In the genomic region with DNA sequence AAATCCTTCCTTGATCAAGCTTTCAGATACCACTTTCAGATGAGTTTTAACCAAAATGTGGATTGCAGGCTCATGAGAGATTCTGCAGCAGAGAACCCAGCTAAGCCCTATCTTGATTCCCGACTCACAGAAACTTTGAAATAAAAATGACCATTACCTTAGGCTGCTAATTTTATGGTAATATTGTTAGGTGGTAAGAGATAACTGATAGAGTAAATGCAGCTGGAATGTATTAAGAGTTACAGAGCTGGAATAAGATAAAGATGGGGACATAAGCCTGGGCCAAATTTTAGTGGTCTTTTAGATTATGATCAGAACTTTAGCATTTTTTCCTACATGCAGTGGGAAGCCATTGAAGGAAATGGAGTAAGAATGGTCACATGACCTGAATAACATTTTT, we compare ENCODE assay signal across 15 cellular contexts.
DNase-seq lines count a peak whose midpoint lies in the region; ATAC-seq and TF ChIP-seq lines count a peak whose summit lies in the region.
"Had no signal": no experiment of that assay in that cellular context is flagged by ENCODE, and none has a peak within 500 bp of the region (broad histone marks: within the 10 kb centered on the region; RNA-seq: fewer than 3 reads in every experiment).

No MANE protein-coding gene starts in this region.

- H4K20me1 ChIP-seq in Karpas-422 (ENCODE audit: insufficient read depth, low read depth, low read length) (no peaks in the 10 kb centered on the region), neural progenitor cell (ENCODE audit: low read depth) (no peaks in the 10 kb centered on the region), MM.1S (ENCODE audit: insufficient read depth, low read length) (no peaks in the 10 kb centered on the region)

- ATAC-seq in SK-N-SH treated with all-trans-retinoic acid at 6 μM for 48 hours (no peak), foreskin keratinocyte (no peak), GM21737 (IDR thresholded peaks at IDR 0.05; ENCODE audit: unreplicated experiment) (no peak), GM18498 (IDR thresholded peaks at IDR 0.05; ENCODE audit: unreplicated experiment) (no peak)
- ATAC-seq: GM23338 had no signal

- H3K27ac ChIP-seq in Karpas-422 (ENCODE audit: low read length) (no peak overlapping the region), foreskin keratinocyte (peak overlapping the region; percentile 36), neural progenitor cell (no peak overlapping the region), MM.1S (ENCODE audit: low read length) (no peak overlapping the region)

- H3K79me2 ChIP-seq in Karpas-422 (ENCODE audit: low read length): no peaks in the 10 kb centered on the region
- no peaks in the 10 kb centered on the region for H3K79me2 ChIP-seq in neural progenitor cell (ENCODE audit: low read depth)
- no peaks in the 10 kb centered on the region for H3K79me2 ChIP-seq in MM.1S (ENCODE audit: low read length)

- H3K4me1 ChIP-seq in Karpas-422 (ENCODE audit: low read length) (no peaks in the 10 kb centered on the region; the same call in 1 of the 2 replicates), foreskin keratinocyte (no peaks in the 10 kb centered on the region), neural progenitor cell (no peaks in the 10 kb centered on the region), MM.1S (ENCODE audit: low read length) (no peaks in the 10 kb centered on the region)
- H3K4me1 ChIP-seq: HAP-1 had no signal

- H3K4me2 ChIP-seq in Karpas-422 (ENCODE audit: low read depth, low read length, poor library complexity, severe bottlenecking) (no peak overlapping the region), neural progenitor cell (no peak overlapping the region), MM.1S (ENCODE audit: low read depth, low read length) (no peak overlapping the region)
- H3K4me2 ChIP-seq: GM23338 had no signal

- H3K4me3 Mint-ChIP-seq in neural progenitor cell: no peak overlapping the region
- H3K4me3 Mint-ChIP-seq: CD4-positive, alpha-beta memory T cell; GM23338 had no signal

- no peaks in the 10 kb centered on the region for H3K4me1 Mint-ChIP-seq in neural progenitor cell
- H3K4me1 Mint-ChIP-seq: CD4-positive, alpha-beta memory T cell; GM23338 had no signal

- H3K9me2 ChIP-seq in Karpas-422 (replicated peaks; ENCODE audit: insufficient read depth, low read length) (no peaks in the 10 kb centered on the region), MM.1S (replicated peaks; ENCODE audit: insufficient read depth, low read length) (no peaks in the 10 kb centered on the region)

- no peak overlapping the region for H3K4me3 ChIP-seq in Karpas-422 (ENCODE audit: low read length)
- no peak overlapping the region for H3K4me3 ChIP-seq in neural progenitor cell
- no peak overlapping the region for H3K4me3 ChIP-seq in MM.1S (ENCODE audit: low read length)
- H3K4me3 ChIP-seq: GM23338, HAP-1 had no signal

- H3K9ac ChIP-seq in Karpas-422 (ENCODE audit: low read length) (no peak overlapping the region), neural progenitor cell (no peak overlapping the region), MM.1S (ENCODE audit: low read length) (no peak overlapping the region)

- no peaks in the 10 kb centered on the region; the same call in 1 of the 2 replicates for H3K36me3 ChIP-seq in Karpas-422 (ENCODE audit: insufficient read depth, low read length)
- H3K36me3 ChIP-seq in neural progenitor cell: peaks cover 4% of the 10 kb centered on the region
- H3K36me3 ChIP-seq in MM.1S (replicated peaks; ENCODE audit: insufficient read depth, low read length): no peaks in the 10 kb centered on the region
- H3K36me3 ChIP-seq: HAP-1 had no signal

- H3K27me3 Mint-ChIP-seq in neural progenitor cell (ENCODE audit: insufficient read depth, low read depth): no peaks in the 10 kb centered on the region
- H3K27me3 Mint-ChIP-seq: CD4-positive, alpha-beta memory T cell had no signal

- H3K27me3 ChIP-seq in Karpas-422 (ENCODE audit: low read length) (no peaks in the 10 kb centered on the region), foreskin keratinocyte (no peaks in the 10 kb centered on the region), neural progenitor cell (no peaks in the 10 kb centered on the region), MM.1S (replicated peaks; ENCODE audit: insufficient read depth, low read length) (no peaks in the 10 kb centered on the region)

- no peak for TF ChIP-seq CTCF in foreskin keratinocyte (conservative IDR thresholded peaks at IDR 0.05)
- TF ChIP-seq CTCF in neural progenitor cell (IDR thresholded peaks at IDR 0.05): no peak
- TF ChIP-seq CTCF in MM.1S (IDR thresholded peaks at IDR 0.05; ENCODE audit: low read length): no peak

- no peak for DNase-seq in Karpas-422
- no peak for DNase-seq in foreskin keratinocyte
- DNase-seq in neural progenitor cell (ENCODE audit: low spot score): no peak
- no peak for DNase-seq in MM.1S
- DNase-seq: C1 segment of cervical spinal cord; Calu3; CD4-positive, alpha-beta memory T cell; COR-L47; DMS153; DND-41 had no signal

- H3K36me3 Mint-ChIP-seq in neural progenitor cell: peaks cover 2% of the 10 kb centered on the region
- H3K36me3 Mint-ChIP-seq: CD4-positive, alpha-beta memory T cell had no signal

- H3K27ac Mint-ChIP-seq in neural progenitor cell: no peak overlapping the region
- H3K27ac Mint-ChIP-seq: CD4-positive, alpha-beta memory T cell; GM23338 had no signal

- H2AFZ ChIP-seq in Karpas-422 (ENCODE audit: low read length) (0 out of 2 replicates have a peak overlapping the region, but pooled peaks have one; percentile 55), neural progenitor cell (replicated peaks) (peak overlapping the region; percentile 35), MM.1S (ENCODE audit: low read length) (no peak overlapping the region)
- H2AFZ ChIP-seq: GM23338 had no signal

- H3F3A ChIP-seq in neural progenitor cell (ENCODE audit: low read depth): no peaks in the 10 kb centered on the region
- H3F3A ChIP-seq in MM.1S (ENCODE audit: insufficient read depth, low read length): no peaks in the 10 kb centered on the region

- H3K9me3 Mint-ChIP-seq in neural progenitor cell: peaks cover 23% of the 10 kb centered on the region

- H3K9me3 ChIP-seq in Karpas-422 (ENCODE audit: low read length): no peaks in the 10 kb centered on the region
- no peaks in the 10 kb centered on the region for H3K9me3 ChIP-seq in neural progenitor cell (ENCODE audit: low read depth)
- H3K9me3 ChIP-seq in MM.1S (replicated peaks; ENCODE audit: insufficient read depth, low read length): no peaks in the 10 kb centered on the region
- H3K9me3 ChIP-seq: HAP-1 had no signal

TF ChIP-seq in SK-N-SH treated with all-trans-retinoic acid at 6 μM for 48 hours, 23 proteins besides CTCF, POLR2A, EP300 and RAD21:
- TF ChIP-seq ISL1 (CRISPR knock-in tag; IDR thresholded peaks at IDR 0.05) (no peak), TCF4 (CRISPR knock-in tag; IDR thresholded peaks at IDR 0.05; ENCODE audit: borderline replicate concordance) (peak; percentile 86), ZC3H10 (CRISPR knock-in tag; IDR thresholded peaks at IDR 0.05) (no peak), SNAI2 (CRISPR knock-in tag; IDR thresholded peaks at IDR 0.05) (no peak), ZFP3 (CRISPR knock-in tag; IDR thresholded peaks at IDR 0.05) (no peak), ZFP30 (CRISPR knock-in tag; IDR thresholded peaks at IDR 0.05) (no peak), CSDC2 (CRISPR knock-in tag; IDR thresholded peaks at IDR 0.05) (no peak)
- TF ChIP-seq, protein P1, sequence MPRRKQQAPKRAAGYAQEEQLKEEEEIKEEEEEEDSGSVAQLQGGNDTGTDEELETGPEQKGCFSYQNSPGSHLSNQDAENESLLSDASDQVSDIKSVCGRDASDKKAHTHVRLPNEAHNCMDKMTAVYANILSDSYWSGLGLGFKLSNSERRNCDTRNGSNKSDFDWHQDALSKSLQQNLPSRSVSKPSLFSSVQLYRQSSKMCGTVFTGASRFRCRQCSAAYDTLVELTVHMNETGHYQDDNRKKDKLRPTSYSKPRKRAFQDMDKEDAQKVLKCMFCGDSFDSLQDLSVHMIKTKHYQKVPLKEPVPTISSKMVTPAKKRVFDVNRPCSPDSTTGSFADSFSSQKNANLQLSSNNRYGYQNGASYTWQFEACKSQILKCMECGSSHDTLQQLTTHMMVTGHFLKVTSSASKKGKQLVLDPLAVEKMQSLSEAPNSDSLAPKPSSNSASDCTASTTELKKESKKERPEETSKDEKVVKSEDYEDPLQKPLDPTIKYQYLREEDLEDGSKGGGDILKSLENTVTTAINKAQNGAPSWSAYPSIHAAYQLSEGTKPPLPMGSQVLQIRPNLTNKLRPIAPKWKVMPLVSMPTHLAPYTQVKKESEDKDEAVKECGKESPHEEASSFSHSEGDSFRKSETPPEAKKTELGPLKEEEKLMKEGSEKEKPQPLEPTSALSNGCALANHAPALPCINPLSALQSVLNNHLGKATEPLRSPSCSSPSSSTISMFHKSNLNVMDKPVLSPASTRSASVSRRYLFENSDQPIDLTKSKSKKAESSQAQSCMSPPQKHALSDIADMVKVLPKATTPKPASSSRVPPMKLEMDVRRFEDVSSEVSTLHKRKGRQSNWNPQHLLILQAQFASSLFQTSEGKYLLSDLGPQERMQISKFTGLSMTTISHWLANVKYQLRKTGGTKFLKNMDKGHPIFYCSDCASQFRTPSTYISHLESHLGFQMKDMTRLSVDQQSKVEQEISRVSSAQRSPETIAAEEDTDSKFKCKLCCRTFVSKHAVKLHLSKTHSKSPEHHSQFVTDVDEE (CRISPR knock-in tag; IDR thresholded peaks at IDR 0.05): peak; percentile 65
